ENCODE assay signal across 1 cellular context in the genomic region with DNA sequence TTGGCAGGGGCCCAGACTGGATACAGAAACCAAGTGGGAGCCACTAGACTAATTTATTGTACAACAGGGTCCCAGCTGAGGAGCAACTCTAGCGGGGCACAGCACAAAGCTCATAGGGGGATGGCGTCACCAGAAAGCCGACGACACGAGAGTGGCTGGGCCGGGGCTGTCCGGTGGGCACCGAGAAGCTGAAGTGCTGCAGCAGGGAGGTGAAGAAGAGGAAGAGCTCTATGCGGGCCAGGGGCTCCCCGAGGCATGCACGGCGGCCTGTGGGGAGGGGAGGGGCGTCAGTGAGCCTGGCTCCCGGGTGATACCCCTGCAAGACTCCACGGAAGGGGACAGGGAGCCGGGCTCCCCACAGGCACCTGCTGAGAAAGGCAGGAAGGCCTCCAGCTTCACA. TPM values are rescaled to one million over a fixed set of nuclear protein-coding genes. Genes with fewer than 3 reads are reported as not detected.
"Had no signal": no experiment of that assay in that cellular context is flagged by ENCODE, and none has a peak within 500 bp of the region (broad histone marks: within the 10 kb centered on the region; RNA-seq: fewer than 3 reads in every experiment).

No MANE protein-coding gene starts in this region.

RNA-seq across cellular contexts. Expression of gene CYP2D6, which starts 19.2 kb away (rescaled TPM):
- total RNA-seq: M059J had no signal
